In the genomic region with DNA sequence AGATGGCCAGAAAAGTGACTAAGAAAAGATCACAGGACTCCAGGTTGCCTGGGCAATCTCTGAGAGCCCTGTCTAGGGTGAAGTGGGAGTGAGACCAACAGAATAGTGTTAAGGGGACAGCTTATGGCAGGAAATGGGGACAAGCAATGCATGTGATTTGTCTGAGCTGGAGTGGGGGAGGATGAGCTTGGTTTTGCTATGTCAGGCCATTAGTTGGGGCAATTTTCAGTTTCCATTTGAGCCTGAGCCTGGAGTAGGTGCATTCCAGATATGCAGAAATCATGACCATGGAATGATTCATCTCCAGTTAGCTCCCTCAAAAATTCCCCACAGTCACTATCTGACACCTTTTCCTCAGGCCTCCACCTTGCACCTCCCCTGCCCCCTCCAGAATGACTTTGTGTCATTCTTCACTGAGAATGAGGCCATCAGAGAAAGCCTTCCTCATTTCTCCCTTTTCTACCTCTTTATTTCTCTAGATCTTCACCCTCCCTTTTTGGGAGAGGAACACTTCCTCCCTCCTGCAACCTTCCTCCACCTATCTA, we compare ENCODE assay signal across 9 cellular contexts.
DNase-seq lines count a peak whose midpoint lies in the region; ATAC-seq and TF ChIP-seq lines count a peak whose summit lies in the region.
"Had no signal": no experiment of that assay in that cellular context is flagged by ENCODE, and none has a peak within 500 bp of the region (broad histone marks: within the 10 kb centered on the region; RNA-seq: fewer than 3 reads in every experiment).

No MANE protein-coding gene starts in this region.

- no peak overlapping the region for H3K4me3 ChIP-seq in GM12864 (ENCODE audit: low read depth, low read length)
- H3K4me3 ChIP-seq in choroid plexus epithelial cell (ENCODE audit: low read depth, low read length), result no peak overlapping the region

- DNase-seq in GM12864 (ENCODE audit: low read depth) (peak; percentile 91), GM20000 (ENCODE audit: low spot score) (peak; percentile 58), choroid plexus epithelial cell (ENCODE audit: low read depth) (peak; percentile 55), NCI-H1105 (lab: John Stamatoyannopoulos, UW) (no peak), NCI-H1417 treated with DMSO at 0.1 percent for 48 hours (lab: John Stamatoyannopoulos, UW) (no peak), NCI-H1930 (lab: John Stamatoyannopoulos, UW) (no peak)
- DNase-seq in stimulated activated CD8-positive, alpha-beta memory T cell treated with anti-CD3 and anti-CD28 coated beads, Interleukin-4, amount 100 ng/mL, for 24 hours (ENCODE audit: low read depth), result peak; percentile 28
- DNase-seq: left cardiac atrium had no signal

- TF ChIP-seq CTCF in GM12864 (IDR thresholded peaks at IDR 0.05; ENCODE audit: low read depth, low read length, missing control alignments), result no peak
- TF ChIP-seq CTCF in GM20000 (IDR thresholded peaks at IDR 0.05; ENCODE audit: extremely low read depth, missing control alignments), result no peak
- TF ChIP-seq CTCF in choroid plexus epithelial cell (conservative IDR thresholded peaks at IDR 0.05; ENCODE audit: low read depth, low read length), result no peak

- peak; percentile 54 for ATAC-seq in HG03520 (IDR thresholded peaks at IDR 0.05; ENCODE audit: unreplicated experiment)

Comparison
In these comparisons a context has a peak if more than half of its experiments do, and no peak if none do; other contexts are left out.
1. DNase-seq: peak in GM12864 (single experiment), GM20000 (single experiment), choroid plexus epithelial cell (single experiment) and stimulated activated CD8-positive, alpha-beta memory T cell treated with anti-CD3 and anti-CD28 coated beads, Interleukin-4, amount 100 ng/mL, for 24 hours (single experiment); none in NCI-H1105 (single experiment), NCI-H1417 treated with DMSO at 0.1 percent for 48 hours (single experiment) and NCI-H1930 (0 of 2).